26 cellular contexts compared by ENCODE assay signal in genomic region chr9:71656496-71656895, GRCh38.
"Had no signal": no experiment of that assay in that cellular context is flagged by ENCODE, and none has a peak within 500 bp of the region (broad histone marks: within the 10 kb centered on the region; RNA-seq: fewer than 3 reads in every experiment).

No MANE protein-coding gene starts in this region.

- H3K27ac ChIP-seq: stomach, suprapubic skin, testis, thoracic aorta, thyroid gland, tibial artery, tibial nerve, transverse colon, upper lobe of left lung, upper lobe of right lung, uterus, vagina had no signal

- H3K9me3 ChIP-seq: stomach, suprapubic skin, testis, thoracic aorta, thyroid gland, tibial artery, tibial nerve, transverse colon, upper lobe of left lung, upper lobe of right lung, uterus, vagina had no signal

- H3K36me3 ChIP-seq: stomach, suprapubic skin, thoracic aorta, thyroid gland, tibial artery, tibial nerve, transverse colon, upper lobe of left lung, upper lobe of right lung, uterus, vagina had no signal

- DNase-seq: stimulated activated CD4-positive, alpha-beta T cell treated with anti-CD3 and anti-CD28 coated beads, Interleukin-2, amount 100 ng/mL, for 48 hours; stimulated activated CD4-positive, alpha-beta T cell treated with anti-CD3 and anti-CD28 coated beads, Interleukin-4, amount 100 ng/mL, for 1 hour; stimulated activated CD4-positive, alpha-beta T cell treated with anti-CD3 and anti-CD28 coated beads, Interleukin-4, amount 100 ng/mL, for 24 hours; stimulated activated CD4-positive, alpha-beta T cell treated with anti-CD3 and anti-CD28 coated beads, Interleukin-4, amount 100 ng/mL, for 4 hours; stimulated activated CD8-positive, alpha-beta memory T cell treated with anti-CD3 and anti-CD28 coated beads, Interleukin-4, amount 100 ng/mL, for 48 hours; stimulated activated naive B cell treated with anti-CD40 and anti-IgM and Interleukin-4, amounts not matched to agents 10 μg/mL and 1 μg/mL and 100 μg/mL, for 72 hours; stimulated activated naive CD4-positive, alpha-beta T cell; stimulated activated naive CD4-positive, alpha-beta T cell treated with Interleukin-2 at 50 U/mL for 16 hours; stimulated activated naive CD8-positive, alpha-beta T cell treated with anti-CD3 and anti-CD28 coated beads, Interleukin-15, amount 100 ng/mL, for 72 hours; stimulated activated naive CD8-positive, alpha-beta T cell treated with anti-CD3 and anti-CD28 coated beads, Interleukin-15, Interleukin-2, amounts not matched to agents 100 U/mL and 50 U/mL, for 24 hours; stomach; substantia nigra; testis; thyroid gland; tibial artery; transverse colon; upper lobe of left lung; upper lobe of right lung; uterus had no signal

- H3K27me3 ChIP-seq: stomach, suprapubic skin, testis, thyroid gland, tibial nerve, transverse colon, upper lobe of left lung, upper lobe of right lung, uterus, vagina had no signal

- FAIRE-seq: urothelium cell line had no signal

- H3K4me1 ChIP-seq: stomach, suprapubic skin, testis, thyroid gland, tibial artery, tibial nerve, upper lobe of right lung, uterus had no signal

- H3K4me3 ChIP-seq: stomach, suprapubic skin, testis, thoracic aorta, thyroid gland, tibial artery, tibial nerve, transverse colon, upper lobe of left lung, upper lobe of right lung, uterus, vagina had no signal

- ATAC-seq: stimulated activated effector memory CD8-positive, alpha-beta T cell treated with anti-CD3 and anti-CD28 coated beads, Interleukin-12 subunit alpha, Interleukin-12 subunit beta, amount 100 ng/mL, for 72 hours; stimulated activated memory B cell treated with anti-CD40 and anti-IgM and Interleukin-4, amounts not matched to agents 10 μg/mL and 1 μg/mL and 100 μg/mL, for 72 hours; stimulated activated naive B cell treated with anti-CD40 and anti-IgM and Interleukin-4, amounts not matched to agents 10 μg/mL and 1 μg/mL and 100 μg/mL, for 72 hours; stimulated activated naive CD8-positive, alpha-beta T cell treated with anti-CD3 and anti-CD28 coated beads, Interleukin-15, amount 100 ng/mL, for 72 hours; stimulated activated naive CD8-positive, alpha-beta T cell treated with anti-CD3 and anti-CD28 coated beads, Interleukin-15, Interleukin-2, amounts not matched to agents 100 U/mL and 50 U/mL, for 24 hours; upper lobe of right lung had no signal
